ENCODE assay signal across 15 cellular contexts in genomic region chr12:27967551-27968054, GRCh38. TPM values are rescaled to one million over a fixed set of nuclear protein-coding genes. Genes with fewer than 3 reads are reported as not detected.
DNase-seq lines count a peak whose midpoint lies in the region; ATAC-seq, FAIRE-seq and TF ChIP-seq lines count a peak whose summit lies in the region.
"Had no signal": no experiment of that assay in that cellular context is flagged by ENCODE, and none has a peak within 500 bp of the region (broad histone marks: within the 10 kb centered on the region; RNA-seq: fewer than 3 reads in every experiment).

No MANE protein-coding gene starts in this region.

- no peak overlapping the region for H2AFZ ChIP-seq in astrocyte (ENCODE audit: low read depth, low read length)

- DNase-seq in H4 (ENCODE audit: low spot score) (peak; percentile 14), NCI-H2081 treated with DMSO at 0.1 percent for 48 hours (lab: John Stamatoyannopoulos, UW) (peak; percentile 17), astrocyte (ENCODE audit: low read depth) (peak; percentile 26), urothelium cell line (ENCODE audit: low spot score) (no peak), OCI-M2 (lab: John Stamatoyannopoulos, UW; ENCODE audit: unreplicated experiment) (no peak), anterior cingulate cortex (lab: John Stamatoyannopoulos, UW) (no peak)
- DNase-seq: activated CD4-positive, alpha-beta T cell treated with anti-CD3 and anti-CD28 coated beads for 1 hour; activated T-cell treated with anti-CD3 and anti-CD28 coated beads, Interleukin-2, amount 50 U/mL, for 1 hour; CD4-positive, alpha-beta memory T cell; NCI-H1092; spleen; T-cell had no signal

- H3K4me2 ChIP-seq in astrocyte (ENCODE audit: low read length), result peak overlapping the region; percentile 93

- H3K79me2 ChIP-seq in astrocyte (ENCODE audit: insufficient read depth, low read length), result peaks cover 9% of the 10 kb centered on the region

- H3K4me1 Mint-ChIP-seq in astrocyte (ENCODE audit: low read depth, unreplicated experiment), result peaks cover 49% of the 10 kb centered on the region
- peaks cover 38% of the 10 kb centered on the region for H3K4me1 Mint-ChIP-seq in nephron

- H3K27me3 Mint-ChIP-seq in astrocyte (ENCODE audit: low read depth, unreplicated experiment) (no peaks in the 10 kb centered on the region), nephron (ENCODE audit: low read depth) (peaks cover 93% of the 10 kb centered on the region)

- peak overlapping the region; percentile 70 for H3K4me3 ChIP-seq in astrocyte (ENCODE audit: insufficient read depth, low read depth, low read length)
- H3K4me3 ChIP-seq: spleen had no signal

- H3K9me3 ChIP-seq in astrocyte (ENCODE audit: insufficient read depth, low read depth, low read length), result no peaks in the 10 kb centered on the region
- H3K9me3 ChIP-seq: spleen had no signal

- H3K4me3 Mint-ChIP-seq in astrocyte (ENCODE audit: unreplicated experiment) (peak overlapping the region; percentile 98), nephron (peak overlapping the region; percentile 5 to 53 (median 35))
- H3K4me3 Mint-ChIP-seq: T-cell had no signal

- H3K36me3 ChIP-seq in astrocyte (ENCODE audit: insufficient read depth, low read length), result peaks cover 5% of the 10 kb centered on the region
- H3K36me3 ChIP-seq: spleen had no signal

- H3K4me1 ChIP-seq in astrocyte (ENCODE audit: insufficient read depth, low read length), result peaks cover 43% of the 10 kb centered on the region

- peak overlapping the region; percentile 85 for H3K27ac ChIP-seq in astrocyte (ENCODE audit: low read depth, low read length)
- H3K27ac ChIP-seq: coronary artery, spleen had no signal

- H3K27me3 ChIP-seq in astrocyte (ENCODE audit: insufficient read depth, low read length), result no peaks in the 10 kb centered on the region

- ATAC-seq in GM18502 (IDR thresholded peaks at IDR 0.05; ENCODE audit: poor library complexity, unreplicated experiment), result no peak
- ATAC-seq: T-cell had no signal

- H3K9me3 Mint-ChIP-seq in astrocyte (ENCODE audit: unreplicated experiment) (no peaks in the 10 kb centered on the region), nephron (no peaks in the 10 kb centered on the region)
- H3K9me3 Mint-ChIP-seq: CD4-positive, alpha-beta memory T cell; T-cell had no signal

- peak overlapping the region; percentile 91 for H3K9ac ChIP-seq in astrocyte (ENCODE audit: low read length)

- TF ChIP-seq CTCF in astrocyte (IDR thresholded peaks at IDR 0.05; ENCODE audit: insufficient read depth, low read depth, low read length), result no peak
- no peak for TF ChIP-seq CTCF in nephron (IDR thresholded peaks at IDR 0.05; ENCODE audit: unreplicated experiment in 3 of 3)

- FAIRE-seq in astrocyte (lab: Jason Lieb, UNC) (peak; percentile 29), urothelium cell line (lab: Jason Lieb, UNC) (no peak)

- H3K27ac Mint-ChIP-seq in astrocyte (ENCODE audit: unreplicated experiment) (peak overlapping the region; percentile 97), nephron (no peak overlapping the region)
- H3K27ac Mint-ChIP-seq: CD4-positive, alpha-beta memory T cell; T-cell had no signal

- H4K20me1 ChIP-seq in astrocyte (ENCODE audit: insufficient read depth, low read length), result no peaks in the 10 kb centered on the region

- peaks cover 10% of the 10 kb centered on the region for H3K36me3 Mint-ChIP-seq in astrocyte (ENCODE audit: low read depth, unreplicated experiment)
- H3K36me3 Mint-ChIP-seq in nephron (ENCODE audit: low read depth), result no peaks in the 10 kb centered on the region
- H3K36me3 Mint-ChIP-seq: CD4-positive, alpha-beta memory T cell had no signal

RNA-seq across cellular contexts. Expression of gene PTHLH, which starts 4.9 kb away (rescaled TPM):
- total RNA-seq in H4 (2014; rRNA removed; shearing (Covaris generic)), result 1.1 and 2.0 TPM in 2 replicates
- 48.5 and 53.5 TPM in 2 replicates for total RNA-seq in astrocyte
- total RNA-seq: CD4-positive, alpha-beta memory T cell; T-cell had no signal

Comparison
In these comparisons a context has a peak if more than half of its experiments do, and no peak if none do; other contexts are left out.
1. DNase-seq: peak in H4 (single experiment), NCI-H2081 treated with DMSO at 0.1 percent for 48 hours (single experiment) and astrocyte (single experiment); none in urothelium cell line (single experiment), OCI-M2 (single experiment) and anterior cingulate cortex (0 of 58).
2. RNA of gene PTHLH, which starts 4.9 kb away (total RNA-seq): 48.5 to 53.5 TPM in astrocyte; 1.1 to 2.0 TPM in H4; every median in the first group is over 10 times any median in the second.